21 cellular contexts compared by ENCODE assay signal in the genomic region with DNA sequence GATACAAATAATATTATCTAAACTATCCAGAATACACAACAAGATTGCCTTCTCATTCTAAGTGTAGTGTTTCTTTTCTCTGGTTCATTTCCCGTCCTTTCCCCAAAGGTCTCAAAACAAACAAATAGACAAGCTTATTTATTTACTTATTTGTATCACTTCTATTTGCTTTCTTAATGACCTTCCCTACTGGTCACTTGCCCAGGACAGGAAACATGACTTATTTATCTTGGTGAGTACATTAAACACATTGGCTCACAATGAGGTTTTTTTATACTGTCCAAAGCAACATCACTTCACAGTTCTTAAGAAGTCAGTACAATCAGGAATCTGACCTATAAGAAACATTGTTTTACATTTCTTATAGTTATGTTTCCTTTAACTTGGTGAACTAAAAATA.
DNase-seq lines count a peak whose midpoint lies in the region; ATAC-seq, FAIRE-seq and TF ChIP-seq lines count a peak whose summit lies in the region.
"Had no signal": no experiment of that assay in that cellular context is flagged by ENCODE, and none has a peak within 500 bp of the region (broad histone marks: within the 10 kb centered on the region; RNA-seq: fewer than 3 reads in every experiment).

No MANE protein-coding gene starts in this region.

- no TSS peak for BruUV-seq in Panc1 (replicated peaks; lab: Mats Ljungman, UMichigan)

- CTCF ChIA-PET in Panc1 (lab: Charles Lee), result no interaction called here

- no peaks in the 10 kb centered on the region for H3K9me3 ChIP-seq in Panc1 (ENCODE audit: control insufficient read depth, insufficient read depth, low read depth, low read length)

- H3K4me1 ChIP-seq in ACC112 (ENCODE audit: control insufficient read depth, insufficient read depth, low read length, unreplicated experiment) (peaks cover 44% of the 10 kb centered on the region), Panc1 (ENCODE audit: control insufficient read depth, insufficient read depth, low read length) (no peaks in the 10 kb centered on the region)

- intact Hi-C loops in Panc1 (cut with micrococcal nuclease; ENCODE audit: unreplicated experiment), result no loop called here

- H2AFZ ChIP-seq in ACC112 (ENCODE audit: low read length, unreplicated experiment), result peak overlapping the region; percentile 2

- DNase-seq in HuH-7 (ENCODE audit: low spot score) (peak; percentile 23), Panc1 (ENCODE audit: low read depth, low spot score) (peak; percentile 67), left lobe of liver (ENCODE audit: low spot score) (no peak), GM12892 (ENCODE audit: insufficient read length) (no peak), hepatic stellate cell (ENCODE audit: low spot score) (no peak), GM03348 (ENCODE audit: low spot score) (no peak)
- DNase-seq in stimulated activated CD4-positive, alpha-beta T cell treated with anti-CD3 and anti-CD28 coated beads, Interleukin-1b, Interleukin-23, amount 100 ng/mL, for 48 hours, result no peak
- DNase-seq: DMS79, GOT3, MM.1S, NCI-H1048, NCI-H1436, NCI-H187 treated with DMSO at 0.1 percent for 48 hours, NCI-H2227 treated with DMSO at 0.1 percent for 48 hours, NCI-H510A treated with DMSO at 0.1 percent for 48 hours, NCI-H774 had no signal

- in situ Hi-C loops in Panc1 (cut with HindIII; ENCODE audit: low pct_unique_long_range_greater_than_20kb, low sequenced_read_pairs), result no loop called here

- no peak for TF ChIP-seq POLR2A in GM12892 (IDR thresholded peaks at IDR 0.05; ENCODE audit: low read depth, low read length)

- H3K36me3 ChIP-seq in ACC112 (ENCODE audit: insufficient read depth, low read length) (no peaks in the 10 kb centered on the region), Panc1 (ENCODE audit: control insufficient read depth, insufficient read depth, low read length) (no peaks in the 10 kb centered on the region; the same call in 1 of the 2 replicates)

- no peaks in the 10 kb centered on the region for H3K27me3 ChIP-seq in ACC112 (ENCODE audit: insufficient read depth, low read length)
- no peaks in the 10 kb centered on the region for H3K27me3 ChIP-seq in Panc1 (ENCODE audit: control insufficient read depth, insufficient read depth, low read length)

- FAIRE-seq in GM12892 (lab: Jason Lieb, UNC), result no peak
- FAIRE-seq: D721Med, HTR-8/SVneo had no signal

- H3K79me2 ChIP-seq in ACC112 (ENCODE audit: control insufficient read depth, insufficient read depth, low read length, unreplicated experiment), result no peaks in the 10 kb centered on the region

- TF ChIP-seq CTCF in Panc1 (IDR thresholded peaks at IDR 0.05), result no peak

- H3K4me3 ChIP-seq in ACC112 (ENCODE audit: low read depth, low read length), result no peak overlapping the region
- no peak overlapping the region for H3K4me3 ChIP-seq in Panc1 (ENCODE audit: low read depth in 2 of 2, low read length in 2 of 2)

- peak overlapping the region; percentile 63 for H3K27ac ChIP-seq in ACC112 (ENCODE audit: low read depth, low read length)
- H3K27ac ChIP-seq in Panc1 (ENCODE audit: low read length), result no peak overlapping the region

- POLR2A ChIA-PET in Panc1 (lab: Charles Lee), result no interaction called here

- ATAC-seq in Panc1, result no peak; the same call in 1 of the 2 replicates
- ATAC-seq in left lobe of liver, result peak; percentile 77
- ATAC-seq: HCT116, Right ventricle myocardium inferior had no signal

Comparison
In these comparisons a context has a peak if more than half of its experiments do, and no peak if none do; other contexts are left out.
1. DNase-seq: peak in HuH-7 (single experiment) and Panc1 (single experiment); none in left lobe of liver (single experiment), GM12892 (single experiment), stimulated activated CD4-positive, alpha-beta T cell treated with anti-CD3 and anti-CD28 coated beads, Interleukin-1b, Interleukin-23, amount 100 ng/mL, for 48 hours (single experiment), hepatic stellate cell (single experiment) and GM03348 (single experiment).